Comparison of ENCODE assay signal across 35 cellular contexts in the genomic region with DNA sequence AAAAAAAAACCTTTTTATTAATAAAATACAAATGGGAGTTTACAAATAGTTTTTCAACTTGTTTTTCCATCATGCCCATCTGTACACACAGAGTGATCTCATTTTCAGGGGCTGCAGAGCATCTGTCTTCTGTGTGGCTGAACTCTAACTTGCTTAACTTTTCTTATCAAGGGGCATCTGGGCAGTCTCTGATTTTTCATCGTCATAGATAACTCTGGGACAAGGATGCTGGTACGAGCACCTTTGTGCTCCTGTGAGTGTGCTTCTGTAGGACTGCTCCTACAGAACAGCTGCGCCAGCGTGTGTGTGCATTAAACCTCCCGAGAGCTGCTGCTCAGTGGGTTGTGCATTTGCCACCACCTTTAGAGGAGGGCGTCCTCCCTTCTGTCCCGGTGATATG. TPM values are rescaled to one million over a fixed set of nuclear protein-coding genes. Genes with fewer than 3 reads are reported as not detected.
"Had no signal": no experiment of that assay in that cellular context is flagged by ENCODE, and none has a peak within 500 bp of the region (broad histone marks: within the 10 kb centered on the region; RNA-seq: fewer than 3 reads in every experiment).

No MANE protein-coding gene starts in this region.

- ATAC-seq: activated CD4-positive, alpha-beta T cell treated with anti-CD3 and anti-CD28 coated beads for 36 hours; activated naive CD4-positive, alpha-beta T cell treated with anti-CD3 and anti-CD28 coated beads, Interleukin-2, amount 50 U/mL, for 72 hours; activated T-cell treated with anti-CD3 and anti-CD28 coated beads, Interleukin-2, amount 50 U/mL, for 4 hours; Right ventricle myocardium inferior had no signal

- H3K9me3 Mint-ChIP-seq: activated CD4-positive, alpha-beta memory T cell treated with anti-CD3 and anti-CD28 coated beads for 36 hours; activated naive CD4-positive, alpha-beta T cell treated with anti-CD3 and anti-CD28 coated beads for 36 hours; activated naive CD4-positive, alpha-beta T cell treated with anti-CD3 and anti-CD28 coated beads, Interleukin-2, amount 50 U/mL, for 72 hours; activated T-cell treated with anti-CD3 and anti-CD28 coated beads, Interleukin-2, amount 50 U/mL, for 4 hours; activated T-helper 1 cell treated with anti-CD3 and anti-CD28 coated beads, Interleukin-12 subunit alpha, Interleukin-12 subunit beta, Interleukin-2, Interleukin-4 antibody, amounts not matched to agents 30 ng/mL and 10 ng/mL and 1 ng/mL, durations not matched to agents 14 hours and 24 hours and 36 hours; brain had no signal

- DNase-seq: activated CD4-positive, alpha-beta memory T cell treated with anti-CD3 and anti-CD28 coated beads for 36 hours; activated CD4-positive, alpha-beta T cell treated with anti-CD3 and anti-CD28 coated beads for 36 hours; activated CD4-positive, alpha-beta T cell treated with anti-CD3 and anti-CD28 coated beads, Interleukin-2, amount 50 U/mL, for 1 hour; activated CD4-positive, CD25-positive, alpha-beta regulatory T cell; activated CD8-positive, alpha-beta memory T cell treated with anti-CD3 and anti-CD28 coated beads, Interleukin-2, amount 50 U/mL, for 4 hours; activated gamma-delta T cell treated with Interleukin-2 at 50 U/mL for 16 hours; activated naive CD4-positive, alpha-beta T cell treated with anti-CD3 and anti-CD28 coated beads for 36 hours; activated T-cell treated with anti-CD3 and anti-CD28 coated beads for 4 hours; activated T-cell treated with anti-CD3 and anti-CD28 coated beads, Interleukin-2, amount 50 U/mL, for 4 hours; anterior cingulate cortex; caudate nucleus; cerebellar nuclear complex; NCI-H1092 treated with DMSO at 0.1 percent for 48 hours; NCI-H1417; NCI-H146; NCI-H1930; NCI-H2227 treated with DMSO at 0.1 percent for 48 hours; NCI-H446; NCI-H510A treated with DMSO at 0.1 percent for 48 hours; NCI-H748 treated with DMSO at 0.1 percent for 48 hours; NK-92 treated with Interleukin-12 subunit alpha and Interleukin-12 subunit beta, amount 100 ng/mL, for 24 hours; PC-9; SIG-M5; SW 1271; T-helper 1 cell; T1000 had no signal

- H3K27ac Mint-ChIP-seq: activated CD4-positive, alpha-beta memory T cell treated with anti-CD3 and anti-CD28 coated beads for 36 hours; activated CD4-positive, alpha-beta T cell treated with anti-CD3 and anti-CD28 coated beads for 36 hours; activated naive CD4-positive, alpha-beta T cell treated with anti-CD3 and anti-CD28 coated beads for 36 hours; activated naive CD4-positive, alpha-beta T cell treated with anti-CD3 and anti-CD28 coated beads, Interleukin-2, amount 50 U/mL, for 72 hours; activated T-helper 1 cell treated with anti-CD3 and anti-CD28 coated beads, Interleukin-12 subunit alpha, Interleukin-12 subunit beta, Interleukin-2, Interleukin-4 antibody, amounts not matched to agents 30 ng/mL and 10 ng/mL and 1 ng/mL, durations not matched to agents 14 hours and 24 hours and 36 hours; brain had no signal

- H3K36me3 Mint-ChIP-seq: activated CD4-positive, alpha-beta memory T cell treated with anti-CD3 and anti-CD28 coated beads for 36 hours; activated naive CD4-positive, alpha-beta T cell treated with anti-CD3 and anti-CD28 coated beads, Interleukin-2, amount 50 U/mL, for 72 hours; brain had no signal

- H3K4me3 Mint-ChIP-seq: activated CD4-positive, alpha-beta memory T cell treated with anti-CD3 and anti-CD28 coated beads for 36 hours; activated CD4-positive, alpha-beta T cell treated with anti-CD3 and anti-CD28 coated beads for 36 hours; activated naive CD4-positive, alpha-beta T cell treated with anti-CD3 and anti-CD28 coated beads for 36 hours; activated T-cell treated with anti-CD3 and anti-CD28 coated beads, Interleukin-2, amount 50 U/mL, for 4 hours; activated T-helper 1 cell treated with anti-CD3 and anti-CD28 coated beads, Interleukin-12 subunit alpha, Interleukin-12 subunit beta, Interleukin-2, Interleukin-4 antibody, amounts not matched to agents 30 ng/mL and 10 ng/mL and 1 ng/mL, durations not matched to agents 14 hours and 24 hours and 36 hours; brain had no signal

RNA-seq across cellular contexts. Expression of gene TAC4, which starts 34.6 kb away (rescaled TPM):
- total RNA-seq: activated CD4-positive, alpha-beta memory T cell treated with anti-CD3 and anti-CD28 coated beads for 36 hours; activated CD4-positive, alpha-beta T cell treated with anti-CD3 and anti-CD28 coated beads for 36 hours; activated naive CD4-positive, alpha-beta T cell treated with anti-CD3 and anti-CD28 coated beads for 36 hours; activated naive CD4-positive, alpha-beta T cell treated with anti-CD3 and anti-CD28 coated beads, Interleukin-2, amount 50 U/mL, for 72 hours; activated T-cell treated with anti-CD3 and anti-CD28 coated beads, Interleukin-2, amount 50 U/mL, for 4 hours; activated T-helper 1 cell treated with anti-CD3 and anti-CD28 coated beads, Interleukin-12 subunit alpha, Interleukin-12 subunit beta, Interleukin-2, Interleukin-4 antibody, amounts not matched to agents 30 ng/mL and 10 ng/mL and 1 ng/mL, durations not matched to agents 14 hours and 24 hours and 36 hours; bronchial epithelial cell; M059J; OCI-LY7; PC-9; SK-MEL-5; T-helper 2 cell treated with Interferon-gamma antibody and Interleukin-4, amounts not matched to agents 100 ng/mL and 5 ng/mL, for 36 hours had no signal
